Comparison of ENCODE assay signal across 25 cellular contexts in genomic region chr6:131068165-131068564, GRCh38.
"Had no signal": no experiment of that assay in that cellular context is flagged by ENCODE, and none has a peak within 500 bp of the region (broad histone marks: within the 10 kb centered on the region; RNA-seq: fewer than 3 reads in every experiment).

No MANE protein-coding gene starts in this region.

- H3K9ac ChIP-seq: neural progenitor cell had no signal

- H3K9me3 ChIP-seq: colonic mucosa, esophagus squamous epithelium, ovary, psoas muscle, sigmoid colon, testis, tibial artery had no signal

- H3K4me3 ChIP-seq: colonic mucosa, esophagus squamous epithelium, neural progenitor cell, ovary, psoas muscle, sigmoid colon, spleen, testis, tibial artery had no signal

- H2AFZ ChIP-seq: neural progenitor cell had no signal

- ATAC-seq: left lobe of liver; naive thymus-derived CD4-positive, alpha-beta T cell; psoas muscle; right cardiac atrium; stimulated activated memory B cell treated with anti-CD40 and anti-IgM and Interleukin-4, amounts not matched to agents 10 μg/mL and 1 μg/mL and 100 μg/mL, for 72 hours; stimulated activated naive CD8-positive, alpha-beta T cell treated with anti-CD3 and anti-CD28 coated beads, Interleukin-15, Interleukin-2, amounts not matched to agents 100 U/mL and 50 U/mL, for 24 hours had no signal

- H3K27ac ChIP-seq: colonic mucosa, esophagus squamous epithelium, neural progenitor cell, ovary, psoas muscle, sigmoid colon, spleen, testis, tibial artery had no signal

- H3K4me1 ChIP-seq: neural progenitor cell, psoas muscle, testis had no signal

- H3K4me2 ChIP-seq: neural progenitor cell had no signal

- DNase-seq: colonic mucosa; dermis blood vessel endothelial cell; effector memory CD4-positive, alpha-beta T cell; esophagus squamous epithelium; foreskin melanocyte; glutamatergic neuron; kidney; mesenchymal stem cell; midbrain; naive thymus-derived CD4-positive, alpha-beta T cell; ovary; posterior cingulate gyrus; psoas muscle; right cardiac atrium; sigmoid colon; spleen; stimulated activated CD4-positive, alpha-beta T cell treated with anti-CD3 and anti-CD28 coated beads, Interleukin-4, amount 100 ng/mL, for 4 hours; stimulated activated naive CD8-positive, alpha-beta T cell treated with anti-CD3 and anti-CD28 coated beads, Interleukin-15, Interleukin-2, amounts not matched to agents 100 U/mL and 50 U/mL, for 24 hours; substantia nigra; testis; tibial artery had no signal

- H3K27me3 ChIP-seq: colonic mucosa, esophagus squamous epithelium, ovary, sigmoid colon, testis, tibial artery had no signal

- H3K36me3 ChIP-seq: colonic mucosa, esophagus squamous epithelium, neural progenitor cell, ovary, sigmoid colon, spleen, tibial artery had no signal

- FAIRE-seq: endothelial cell of umbilical vein, kidney had no signal
